In genomic region chr2:173752152-173752551, GRCh38 we compare ENCODE assay signal across 1 cellular context.
TF ChIP-seq lines count a peak whose summit lies in the region.

No MANE protein-coding gene starts in this region.

TF ChIP-seq in IMR-90, 13 proteins besides CTCF, POLR2A, EP300 and RAD21 (continued from another document):
- TF ChIP-seq ELK1 (IDR thresholded peaks at IDR 0.05; ENCODE audit: borderline replicate concordance, low read depth, low read length) (no peak), RCOR1 (IDR thresholded peaks at IDR 0.05; ENCODE audit: insufficient replicate concordance, low read length) (no peak), CHD1 (IDR thresholded peaks at IDR 0.05; ENCODE audit: low read depth, low read length) (no peak), MXI1 (IDR thresholded peaks at IDR 0.05; ENCODE audit: borderline replicate concordance, low read depth, low read length) (no peak), MAFK (IDR thresholded peaks at IDR 0.05; ENCODE audit: low read depth, low read length) (no peak), RFX5 (IDR thresholded peaks at IDR 0.05; ENCODE audit: low read depth, low read length) (no peak), NFE2L2 (IDR thresholded peaks at IDR 0.05; ENCODE audit: low read depth, low read length) (no peak), FOS (IDR thresholded peaks at IDR 0.05; ENCODE audit: low read depth, low read length) (no peak), MAZ (IDR thresholded peaks at IDR 0.05; ENCODE audit: borderline replicate concordance, low read depth, low read length) (no peak), BHLHE40 (IDR thresholded peaks at IDR 0.05; ENCODE audit: low read depth, low read length) (no peak), CEBPB (IDR thresholded peaks at IDR 0.05; ENCODE audit: low read depth, low read length) (no peak), SMC3 (IDR thresholded peaks at IDR 0.05; ENCODE audit: low read depth, low read length) (no peak)
